15 cellular contexts compared by ENCODE assay signal in the genomic region with DNA sequence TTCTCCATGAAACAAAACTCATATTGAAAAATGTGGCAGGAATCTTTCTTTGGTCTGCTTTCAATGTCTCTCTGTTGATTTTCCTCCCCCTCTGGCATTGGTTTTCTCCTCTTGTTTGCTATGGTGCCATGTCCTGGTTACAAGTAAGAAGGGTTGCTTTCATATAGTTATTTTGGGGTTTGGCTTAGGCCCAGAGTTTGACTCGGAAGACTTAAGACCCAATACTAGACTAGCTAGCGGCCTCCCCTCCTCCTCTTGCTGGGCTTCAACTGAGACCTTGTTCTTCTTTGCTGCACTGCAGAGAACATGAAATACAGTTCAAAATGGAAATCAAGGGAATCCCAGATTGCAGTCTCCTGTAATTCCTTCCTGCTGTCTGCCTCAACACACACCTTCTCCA. TPM values are rescaled to one million over a fixed set of nuclear protein-coding genes. Genes with fewer than 3 reads are reported as not detected.
A peak's percentile ranks its signal among the peaks of the same experiment; 100 is the strongest.
DNase-seq lines count a peak whose midpoint lies in the region; TF ChIP-seq lines count a peak whose summit lies in the region.
"Had no signal": no experiment of that assay in that cellular context is flagged by ENCODE, and none has a peak within 500 bp of the region (broad histone marks: within the 10 kb centered on the region; RNA-seq: fewer than 3 reads in every experiment).

No MANE protein-coding gene starts in this region.

- no peaks in the 10 kb centered on the region for H3K27me3 ChIP-seq in suprapubic skin

- no peak for TF ChIP-seq POLR2A in suprapubic skin (IDR thresholded peaks at IDR 0.05)

- H3K4me3 ChIP-seq in choroid plexus epithelial cell (ENCODE audit: low read depth, low read length) (no peak overlapping the region), suprapubic skin (no peak overlapping the region)

- DNase-seq in M059J (ENCODE audit: low read depth), result peak; percentile 61
- DNase-seq in choroid plexus epithelial cell (ENCODE audit: low read depth), result peak; percentile 37
- DNase-seq in midbrain (lab: John Stamatoyannopoulos, UW), result peak; percentile 9
- no peak for DNase-seq in suprapubic skin (ENCODE audit: low spot score in 2 of 2)
- DNase-seq in islet precursor cell, result no peak
- no peak for DNase-seq in stimulated activated CD4-positive, alpha-beta T cell treated with anti-CD3 and anti-CD28 coated beads, Interleukin-4, amount 100 ng/mL, for 24 hours
- DNase-seq in NK-92 (lab: John Stamatoyannopoulos, UW; ENCODE audit: unreplicated experiment), result no peak
- DNase-seq: activated naive CD8-positive, alpha-beta T cell treated with anti-CD3 and anti-CD28 coated beads for 36 hours; Calu3; cerebellar nuclear complex; NCI-H1436 treated with DMSO at 0.1 percent for 48 hours; NCI-H345; nephron progenitor cell; T-helper 17 cell had no signal

- H3K36me3 ChIP-seq in suprapubic skin, result no peaks in the 10 kb centered on the region

- no peak for TF ChIP-seq CTCF in choroid plexus epithelial cell (conservative IDR thresholded peaks at IDR 0.05; ENCODE audit: low read depth, low read length)
- no peak for TF ChIP-seq CTCF in suprapubic skin (IDR thresholded peaks at IDR 0.05)

- peak overlapping the region; percentile 19 for H3K27ac ChIP-seq in suprapubic skin

- no peaks in the 10 kb centered on the region for H3K9me3 ChIP-seq in suprapubic skin

- no peak for TF ChIP-seq EP300 in suprapubic skin (IDR thresholded peaks at IDR 0.05)

- 64% methylated on average over 2 of the region's 2 CpGs for WGBS in suprapubic skin

- peaks cover 23% of the 10 kb centered on the region for H3K4me1 ChIP-seq in suprapubic skin

RNA-seq across cellular contexts. Expression of gene CLEC18A, which starts 30.0 kb away (rescaled TPM):
- total RNA-seq in M059J (2014; rRNA removed; shearing (Covaris generic)), result 0.05 TPM in 1 of 2 replicates, not detected in the other
- total RNA-seq in suprapubic skin, result 1 to 10 TPM in 3 of 4 donors, under 1 TPM in 1; 0.87 to 2.9 (median 1.5) TPM
- total RNA-seq: lung microvascular endothelial cell had no signal

Comparison
In these comparisons a context has a peak if more than half of its experiments do, and no peak if none do; other contexts are left out.
1. DNase-seq: peak in M059J (single experiment), choroid plexus epithelial cell (single experiment) and midbrain (single experiment); none in suprapubic skin (0 of 2), islet precursor cell (single experiment), stimulated activated CD4-positive, alpha-beta T cell treated with anti-CD3 and anti-CD28 coated beads, Interleukin-4, amount 100 ng/mL, for 24 hours (single experiment) and NK-92 (single experiment).